Comparison of ENCODE assay signal across 13 cellular contexts in genomic region chr18:59874166-59874565, GRCh38. TPM values are rescaled to one million over a fixed set of nuclear protein-coding genes. Genes with fewer than 3 reads are reported as not detected.
DNase-seq lines count a peak whose midpoint lies in the region; ATAC-seq and TF ChIP-seq lines count a peak whose summit lies in the region.
"Had no signal": no experiment of that assay in that cellular context is flagged by ENCODE, and none has a peak within 500 bp of the region (broad histone marks: within the 10 kb centered on the region; RNA-seq: fewer than 3 reads in every experiment).

No MANE protein-coding gene starts in this region.

- no peaks in the 10 kb centered on the region for H3K36me3 ChIP-seq in neuronal stem cell (replicated peaks in 1 of 2; ENCODE audit: control insufficient read depth in 2 of 2, insufficient read depth in 2 of 2, low read length in 2 of 2)

- no peak overlapping the region for H2BK120ac ChIP-seq in neuronal stem cell (ENCODE audit: low read depth, low read length)

- H2BK15ac ChIP-seq in neuronal stem cell (ENCODE audit: low read length), result no peak overlapping the region

- no peak overlapping the region for H3K18ac ChIP-seq in neuronal stem cell (ENCODE audit: low read length)

- no peak overlapping the region for H2AFZ ChIP-seq in neuronal stem cell (ENCODE audit: low read length)

- H3K36me3 Mint-ChIP-seq in stimulated activated effector memory CD8-positive, alpha-beta T cell treated with anti-CD3 and anti-CD28 coated beads, Interleukin-12 subunit alpha, Interleukin-12 subunit beta, amount 100 ng/mL, for 72 hours, result no peaks in the 10 kb centered on the region

- no peak overlapping the region for H3K4me2 ChIP-seq in neuronal stem cell (ENCODE audit: insufficient read depth, low read length, poor library complexity, severe bottlenecking)

- DNase-seq in AG10803 (ENCODE audit: low read depth) (peak; percentile 86), HT-29 (ENCODE audit: low spot score) (peak; percentile 36), amniotic epithelial cell (ENCODE audit: low read depth) (peak; percentile 86), iris pigment epithelial cell (ENCODE audit: low read depth) (peak; percentile 95), neuronal stem cell (ENCODE audit: low spot score) (no peak)
- no peak for DNase-seq in stimulated activated effector memory CD8-positive, alpha-beta T cell treated with anti-CD3 and anti-CD28 coated beads, Interleukin-12 subunit alpha, Interleukin-12 subunit beta, amount 100 ng/mL, for 72 hours (ENCODE audit: low spot score in 2 of 2)
- DNase-seq: activated T-cell treated with anti-CD3 and anti-CD28 coated beads, Interleukin-2, amount 50 U/mL, for 24 hours; hippocampal formation; NCI-H1105 treated with DMSO at 0.1 percent for 48 hours; stimulated activated CD4-positive, alpha-beta T cell treated with anti-CD3 and anti-CD28 coated beads, Interleukin-15, amount 100 ng/mL, for 24 hours; stimulated activated naive CD8-positive, alpha-beta T cell treated with anti-CD3 and anti-CD28 coated beads, Interleukin-15, amount 100 ng/mL, for 72 hours had no signal

- no peak overlapping the region for H4K91ac ChIP-seq in neuronal stem cell (ENCODE audit: low read depth, low read length, poor library complexity)

- no peak overlapping the region for H2AK5ac ChIP-seq in neuronal stem cell (ENCODE audit: low read depth, low read length)

- no peak overlapping the region for H4K8ac ChIP-seq in neuronal stem cell (ENCODE audit: low read depth, low read length)

- no CpG with 5 or more reads among the region's 7 CpGs for WGBS in neuronal stem cell (ENCODE audit: extremely low coverage in 2 of 2, insufficient read length in 2 of 2, insufficient replicate concordance in 1 of 2), 2 donors

- H3K4me3 ChIP-seq in AG10803 (ENCODE audit: low read length) (no peak overlapping the region), neuronal stem cell (ENCODE audit: low read length in 2 of 2) (no peak overlapping the region)

- H3K23ac ChIP-seq in neuronal stem cell (ENCODE audit: low read depth, low read length, poor library complexity), result no peak overlapping the region

- H3K4ac ChIP-seq in neuronal stem cell (ENCODE audit: low read length), result no peak overlapping the region

- H3K79me1 ChIP-seq in neuronal stem cell (ENCODE audit: low read depth, low read length), result no peaks in the 10 kb centered on the region

- H3K27ac ChIP-seq in neuronal stem cell (replicated peaks; ENCODE audit: low read length), result no peak overlapping the region

- H2BK5ac ChIP-seq in neuronal stem cell (ENCODE audit: low read length), result no peak overlapping the region

- H3K9ac ChIP-seq in neuronal stem cell (ENCODE audit: low read depth, low read length, poor library complexity), result no peak overlapping the region

- H3K9me3 Mint-ChIP-seq in stimulated activated effector memory CD8-positive, alpha-beta T cell treated with anti-CD3 and anti-CD28 coated beads, Interleukin-12 subunit alpha, Interleukin-12 subunit beta, amount 100 ng/mL, for 72 hours, result no peaks in the 10 kb centered on the region
- H3K9me3 Mint-ChIP-seq: activated T-cell treated with anti-CD3 and anti-CD28 coated beads, Interleukin-2, amount 50 U/mL, for 24 hours; stimulated activated naive CD8-positive, alpha-beta T cell treated with anti-CD3 and anti-CD28 coated beads, Interleukin-15, amount 100 ng/mL, for 72 hours had no signal

- peaks cover 11% of the 10 kb centered on the region for H3K4me1 Mint-ChIP-seq in stimulated activated effector memory CD8-positive, alpha-beta T cell treated with anti-CD3 and anti-CD28 coated beads, Interleukin-12 subunit alpha, Interleukin-12 subunit beta, amount 100 ng/mL, for 72 hours

- no peak overlapping the region for H3K27ac Mint-ChIP-seq in stimulated activated effector memory CD8-positive, alpha-beta T cell treated with anti-CD3 and anti-CD28 coated beads, Interleukin-12 subunit alpha, Interleukin-12 subunit beta, amount 100 ng/mL, for 72 hours
- H3K27ac Mint-ChIP-seq: activated T-cell treated with anti-CD3 and anti-CD28 coated beads, Interleukin-2, amount 50 U/mL, for 24 hours; stimulated activated naive CD8-positive, alpha-beta T cell treated with anti-CD3 and anti-CD28 coated beads, Interleukin-15, amount 100 ng/mL, for 72 hours had no signal

- no peak overlapping the region for H3K4me3 Mint-ChIP-seq in stimulated activated effector memory CD8-positive, alpha-beta T cell treated with anti-CD3 and anti-CD28 coated beads, Interleukin-12 subunit alpha, Interleukin-12 subunit beta, amount 100 ng/mL, for 72 hours
- H3K4me3 Mint-ChIP-seq: activated T-cell treated with anti-CD3 and anti-CD28 coated beads, Interleukin-2, amount 50 U/mL, for 24 hours; stimulated activated naive CD8-positive, alpha-beta T cell treated with anti-CD3 and anti-CD28 coated beads, Interleukin-15, amount 100 ng/mL, for 72 hours had no signal

- H3K27me3 ChIP-seq in neuronal stem cell (ENCODE audit: control insufficient read depth in 3 of 3, insufficient read depth in 3 of 3, low read depth in 1 of 3, low read length in 3 of 3), result no peaks in the 10 kb centered on the region

- no peaks in the 10 kb centered on the region for H3K4me1 ChIP-seq in neuronal stem cell (ENCODE audit: control insufficient read depth in 2 of 2, insufficient read depth in 1 of 2, low read depth in 1 of 2, low read length in 2 of 2)

- TF ChIP-seq CTCF in AG10803 (conservative IDR thresholded peaks at IDR 0.05; ENCODE audit: low read length), result no peak

- ATAC-seq in GM21723 (IDR thresholded peaks at IDR 0.05; ENCODE audit: unreplicated experiment) (no peak), HG03159 (IDR thresholded peaks at IDR 0.05; ENCODE audit: unreplicated experiment) (no peak)
- no peak for ATAC-seq in stimulated activated effector memory CD8-positive, alpha-beta T cell treated with anti-CD3 and anti-CD28 coated beads, Interleukin-12 subunit alpha, Interleukin-12 subunit beta, amount 100 ng/mL, for 72 hours
- ATAC-seq: stimulated activated naive CD8-positive, alpha-beta T cell treated with anti-CD3 and anti-CD28 coated beads, Interleukin-15, amount 100 ng/mL, for 72 hours had no signal

- H3K14ac ChIP-seq in neuronal stem cell (ENCODE audit: low read length), result no peak overlapping the region

- no peaks in the 10 kb centered on the region for H3K9me3 ChIP-seq in neuronal stem cell (replicated peaks in 1 of 2; ENCODE audit: control insufficient read depth in 2 of 2, insufficient read depth in 1 of 2, low read depth in 1 of 2, low read length in 2 of 2)

- H2BK12ac ChIP-seq in neuronal stem cell (ENCODE audit: low read length), result no peak overlapping the region

RNA-seq across cellular contexts. Expression of gene PMAIP1, which starts 25.6 kb away (rescaled TPM):
- 10.4 and 10.5 TPM in 2 replicates for total RNA-seq in HT-29 (2014; rRNA removed; shearing (Covaris generic))
- polyA plus RNA-seq in neuronal stem cell (2013, experiment 1 of 2), result 1.5 TPM
- polyA plus RNA-seq in neuronal stem cell (2013, experiment 2 of 2), result 1.6 TPM

Comparison
In these comparisons a context has a peak if more than half of its experiments do, and no peak if none do; other contexts are left out.
1. DNase-seq: peak in AG10803 (single experiment), HT-29 (single experiment), amniotic epithelial cell (single experiment) and iris pigment epithelial cell (single experiment); none in neuronal stem cell (single experiment) and stimulated activated effector memory CD8-positive, alpha-beta T cell treated with anti-CD3 and anti-CD28 coated beads, Interleukin-12 subunit alpha, Interleukin-12 subunit beta, amount 100 ng/mL, for 72 hours (0 of 2).